9 cellular contexts compared by ENCODE assay signal in genomic region chr11:2891901-2892214, GRCh38. TPM values are rescaled to one million over a fixed set of nuclear protein-coding genes. Genes with fewer than 3 reads are reported as not detected.
A peak's percentile ranks its signal among the peaks of the same experiment; 100 is the strongest.
DNase-seq lines count a peak whose midpoint lies in the region; ATAC-seq, FAIRE-seq and TF ChIP-seq lines count a peak whose summit lies in the region.
"Had no signal": no experiment of that assay in that cellular context is flagged by ENCODE, and none has a peak within 500 bp of the region (broad histone marks: within the 10 kb centered on the region; RNA-seq: fewer than 3 reads in every experiment).

No MANE protein-coding gene starts in this region.

- H3K27ac Mint-ChIP-seq in activated T-cell treated with anti-CD3 and anti-CD28 coated beads, Interleukin-2, amount 50 U/mL, for 72 hours: peak overlapping the region; percentile 68

- FAIRE-seq in urothelium cell line (lab: Jason Lieb, UNC): peak; percentile 17
- FAIRE-seq: G401.6 had no signal

- no peak overlapping the region for H3K4me3 ChIP-seq in body of pancreas
- H3K4me3 ChIP-seq in mesendoderm (ENCODE audit: low read length): no peak overlapping the region

- H3K9ac ChIP-seq in mesendoderm (ENCODE audit: low read length): peak overlapping the region; percentile 59

- H3K27ac ChIP-seq in body of pancreas (peak overlapping the region in 2 of 4 donors; percentile 57 to 60), mesendoderm (ENCODE audit: low read depth, low read length) (peak overlapping the region; percentile 2)

- peaks cover 20% of the 10 kb centered on the region for H3K4me1 Mint-ChIP-seq in activated T-cell treated with anti-CD3 and anti-CD28 coated beads, Interleukin-2, amount 50 U/mL, for 72 hours (ENCODE audit: low read depth)

- peak overlapping the region; percentile 98 for H3K56ac ChIP-seq in mesendoderm (ENCODE audit: low read length)

- no peak for DNase-seq in activated T-cell treated with anti-CD3 and anti-CD28 coated beads, Interleukin-2, amount 50 U/mL, for 72 hours
- DNase-seq in activated T-cell treated with anti-CD3 and anti-CD28 coated beads, Interleukin-2, amount 50 U/mL, for 1 hour: no peak
- DNase-seq in body of pancreas (peak; percentile 70 to 89 (median 78)), mesendoderm (no peak), urothelium cell line (ENCODE audit: low spot score) (no peak), GM19240 (ENCODE audit: insufficient read length, low spot score) (no peak), NCI-H69 (lab: John Stamatoyannopoulos, UW) (no peak)
- DNase-seq in stimulated activated CD4-positive, alpha-beta T cell treated with anti-CD3 and anti-CD28 coated beads, Interleukin-2, amount 100 ng/mL, for 48 hours: no peak

- no peaks in the 10 kb centered on the region for H3K36me3 Mint-ChIP-seq in activated T-cell treated with anti-CD3 and anti-CD28 coated beads, Interleukin-2, amount 50 U/mL, for 72 hours (ENCODE audit: insufficient read depth in 2 of 2)

- no peak for TF ChIP-seq CTCF in body of pancreas (IDR thresholded peaks at IDR 0.05)

- H2BK5ac ChIP-seq in mesendoderm (ENCODE audit: low read length): peak overlapping the region; percentile 6

- no peak for ATAC-seq in activated T-cell treated with anti-CD3 and anti-CD28 coated beads, Interleukin-2, amount 50 U/mL, for 72 hours (replicated peaks in 1 of 2)
- ATAC-seq in body of pancreas: peak; percentile 37

- no peaks in the 10 kb centered on the region for H3K79me1 ChIP-seq in mesendoderm (ENCODE audit: low read length)

- no peak overlapping the region for H2BK120ac ChIP-seq in mesendoderm (ENCODE audit: low read depth, low read length)

- no peaks in the 10 kb centered on the region for H3K9me3 ChIP-seq in body of pancreas

- WGBS in body of pancreas, 2 donors: 2 to 11% methylated on average over 7 to 8 of the region's 8 CpGs
- WGBS in mesendoderm (ENCODE audit: extremely low coverage, insufficient coverage, low lambda C conversion rate): no CpG with 5 or more reads among the region's 8 CpGs

- no peaks in the 10 kb centered on the region for H3K79me2 ChIP-seq in mesendoderm (ENCODE audit: control insufficient read depth, insufficient read depth, low read length)

- no peak overlapping the region for H4K8ac ChIP-seq in mesendoderm (ENCODE audit: low read depth, low read length)

- peak overlapping the region; percentile 83 to 85 for H3K4me3 Mint-ChIP-seq in activated T-cell treated with anti-CD3 and anti-CD28 coated beads, Interleukin-2, amount 50 U/mL, for 72 hours

- intact Hi-C loops in body of pancreas (cut with DNase I): loop anchor here (5.0 kb wide), 2 partner anchors 360 to 465 kb away; no protein-coding TSS in a partner anchor

- no peaks in the 10 kb centered on the region for H3K9me3 Mint-ChIP-seq in activated T-cell treated with anti-CD3 and anti-CD28 coated beads, Interleukin-2, amount 50 U/mL, for 72 hours

- TF ChIP-seq POLR2A in body of pancreas (IDR thresholded peaks at IDR 0.05): no peak

- H3K4me1 ChIP-seq in body of pancreas (peaks cover 29% of the 10 kb centered on the region), mesendoderm (ENCODE audit: control insufficient read depth, low read depth, low read length) (peaks cover 6% of the 10 kb centered on the region)

- H3K23ac ChIP-seq in mesendoderm (ENCODE audit: low read length): peak overlapping the region; percentile 74

- H3K4me2 ChIP-seq in mesendoderm (ENCODE audit: low read length): no peak overlapping the region

- no peak overlapping the region for H3K4ac ChIP-seq in mesendoderm (ENCODE audit: low read depth, low read length)

- H3K27me3 Mint-ChIP-seq in activated T-cell treated with anti-CD3 and anti-CD28 coated beads, Interleukin-2, amount 50 U/mL, for 72 hours (ENCODE audit: low read depth): no peaks in the 10 kb centered on the region

- H2BK15ac ChIP-seq in mesendoderm (replicated peaks; ENCODE audit: low read depth): no peak overlapping the region

- H2AK5ac ChIP-seq in mesendoderm (ENCODE audit: low read length): no peak overlapping the region

- peak overlapping the region; percentile 11 for H3K18ac ChIP-seq in mesendoderm (ENCODE audit: low read length)

- no peak overlapping the region for H4K5ac ChIP-seq in mesendoderm (ENCODE audit: low read length)

- H3K36me3 ChIP-seq in body of pancreas (replicated peaks in 1 of 2; ENCODE audit: insufficient read depth in 1 of 2, low read depth in 2 of 2): no peaks in the 10 kb centered on the region
- no peaks in the 10 kb centered on the region for H3K36me3 ChIP-seq in mesendoderm (ENCODE audit: control insufficient read depth, insufficient read depth, low read length)

- H3K27me3 ChIP-seq in body of pancreas: no peaks in the 10 kb centered on the region
- no peaks in the 10 kb centered on the region for H3K27me3 ChIP-seq in mesendoderm (ENCODE audit: insufficient read depth, low read length, poor library complexity)

RNA-seq across cellular contexts. Expression of gene CDKN1C, which starts 6.3 kb away (rescaled TPM):
- 1 to 10 TPM; 1.5 to 2.6 TPM for total RNA-seq in activated T-cell treated with anti-CD3 and anti-CD28 coated beads, Interleukin-2, amount 50 U/mL, for 72 hours
- total RNA-seq in body of pancreas: 100 to 1,000 TPM in 1 of 2 donors, 10 to 100 TPM in 1; 35.3 to 231 TPM
- 4.1 TPM for polyA plus RNA-seq in mesendoderm (2013, experiment 1 of 2)
- 4.4 TPM for polyA plus RNA-seq in mesendoderm (2013, experiment 2 of 2)

RNA-seq across cellular contexts. Expression of gene PHLDA2, which starts 37.4 kb away (rescaled TPM):
- 10 to 100 TPM in 1 of 2 donors, 1 to 10 TPM in 1; 3.4 to 12.3 TPM for total RNA-seq in activated T-cell treated with anti-CD3 and anti-CD28 coated beads, Interleukin-2, amount 50 U/mL, for 72 hours
- 1 to 10 TPM in 1 of 2 donors, not detected in 1; 4.2 TPM for total RNA-seq in body of pancreas
- polyA plus RNA-seq in mesendoderm (2013, experiment 1 of 2): 18.5 TPM
- polyA plus RNA-seq in mesendoderm (2013, experiment 2 of 2): 18.7 TPM

Comparison
In these comparisons a context has a peak if more than half of its experiments do, and no peak if none do; other contexts are left out.
1. DNase-seq: peak in body of pancreas (4 of 4); none in activated T-cell treated with anti-CD3 and anti-CD28 coated beads, Interleukin-2, amount 50 U/mL, for 72 hours (0 of 2), activated T-cell treated with anti-CD3 and anti-CD28 coated beads, Interleukin-2, amount 50 U/mL, for 1 hour (single experiment), mesendoderm (single experiment), urothelium cell line (single experiment), GM19240 (single experiment), stimulated activated CD4-positive, alpha-beta T cell treated with anti-CD3 and anti-CD28 coated beads, Interleukin-2, amount 100 ng/mL, for 48 hours (0 of 2) and NCI-H69 (single experiment).
2. RNA of gene CDKN1C, which starts 6.3 kb away (total RNA-seq): 35.3 to 231 TPM in body of pancreas; 1.5 to 2.6 TPM in activated T-cell treated with anti-CD3 and anti-CD28 coated beads, Interleukin-2, amount 50 U/mL, for 72 hours; every median in the first group is over 10 times any median in the second.